Comparison of ENCODE assay signal across 19 cellular contexts in the genomic region with DNA sequence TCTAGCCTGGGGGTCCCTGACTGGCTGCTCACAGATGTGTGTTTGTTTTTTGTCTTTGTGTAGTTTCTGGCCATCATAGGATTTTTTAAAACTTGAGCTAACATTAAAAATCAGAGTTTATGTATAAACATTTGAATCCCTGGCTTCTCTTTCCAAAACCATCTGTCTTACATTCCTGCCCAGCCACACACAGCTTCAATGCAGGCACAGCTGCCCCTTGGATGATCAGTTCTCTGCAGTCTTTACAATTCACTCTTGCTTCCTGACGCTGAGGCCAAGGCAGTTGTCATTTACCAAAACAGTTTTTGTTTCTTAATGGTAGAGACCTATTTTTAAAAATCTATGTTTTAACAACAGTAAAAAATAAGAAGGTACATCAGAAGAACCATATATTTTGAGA.
DNase-seq lines count a peak whose midpoint lies in the region; ATAC-seq and TF ChIP-seq lines count a peak whose summit lies in the region.
"Had no signal": no experiment of that assay in that cellular context is flagged by ENCODE, and none has a peak within 500 bp of the region (broad histone marks: within the 10 kb centered on the region; RNA-seq: fewer than 3 reads in every experiment).

No MANE protein-coding gene starts in this region.

- H4K8ac ChIP-seq in IMR-90 (ENCODE audit: low read depth in 2 of 2, low read length in 2 of 2) (no peak overlapping the region), H9 (replicated peaks; ENCODE audit: insufficient read length, low read depth, low read length) (no peak overlapping the region)

- H3K9me1 ChIP-seq in IMR-90 (ENCODE audit: insufficient read depth, low read length), result no peaks in the 10 kb centered on the region

- no peak overlapping the region for H3K4ac ChIP-seq in IMR-90 (ENCODE audit: low read depth, low read length)
- no peak overlapping the region for H3K4ac ChIP-seq in H9 (ENCODE audit: low read depth, low read length)

- H3K4me1 Mint-ChIP-seq in brain (peaks cover 31% of the 10 kb centered on the region), H9 (no peaks in the 10 kb centered on the region)

- H3K9me3 Mint-ChIP-seq in brain (peaks cover 0 to 14% (median 7%) of the 10 kb centered on the region in 5 experiments), H9 (peaks cover 20 to 22% of the 10 kb centered on the region in 2 experiments)

- no peak overlapping the region for H2BK12ac ChIP-seq in H9 (ENCODE audit: insufficient read length, low read depth, low read length)

- in situ Hi-C loops in IMR-90 (cut with MboI; ENCODE audit: low sequenced_read_pairs), result no loop called here

- no peaks in the 10 kb centered on the region for H3K79me2 ChIP-seq in H9 (ENCODE audit: insufficient read depth, low read length)

- H3K27ac ChIP-seq in IMR-90 (ENCODE audit: insufficient read depth, low read length) (no peak overlapping the region), H9 (ENCODE audit: insufficient read length, low read depth, low read length) (no peak overlapping the region)
- H3K27ac ChIP-seq: GM23248, PC-9, SJCRH30 had no signal

- H3K4me3 Mint-ChIP-seq in brain (no peak overlapping the region), H9 (no peak overlapping the region)
- H3K4me3 Mint-ChIP-seq: CD4-positive, alpha-beta T cell had no signal

- H3T11ph ChIP-seq in H9 (ENCODE audit: low read length), result no peak overlapping the region

- no peaks in the 10 kb centered on the region for H3K36me3 Mint-ChIP-seq in brain
- peaks cover 10 to 25% (median 15%) of the 10 kb centered on the region in 3 experiments for H3K36me3 Mint-ChIP-seq in H9 (ENCODE audit: insufficient read depth in 1 of 3, low read depth in 3 of 3)

- POLR2A ChIA-PET in IMR-90 (lab: Charles Lee; ENCODE audit: unreplicated experiment), result no interaction called here

- H3K27me3 ChIP-seq in IMR-90 (ENCODE audit: control insufficient read depth, insufficient read depth, low read length), result no peaks in the 10 kb centered on the region
- H3K27me3 ChIP-seq in H9 (ENCODE audit: insufficient read depth, low read length), result no peaks in the 10 kb centered on the region
- H3K27me3 ChIP-seq: SJCRH30 had no signal

- no peaks in the 10 kb centered on the region for H3K23me2 ChIP-seq in H9 (ENCODE audit: insufficient read length, low read depth, low read length, poor library complexity, severe bottlenecking)

- H2AK9ac ChIP-seq in IMR-90 (replicated peaks; ENCODE audit: low read depth, low read length, poor library complexity), result no peak overlapping the region

- H3K23ac ChIP-seq in IMR-90 (ENCODE audit: low read depth, low read length), result no peak overlapping the region
- no peak overlapping the region for H3K23ac ChIP-seq in H9 (ENCODE audit: insufficient read length, low read depth, low read length)

- no peak overlapping the region for H3K4me3 ChIP-seq in IMR-90 (ENCODE audit: insufficient read depth, low read depth, low read length)
- H3K4me3 ChIP-seq: GM23248, PC-9, SJCRH30 had no signal

- H3K9ac ChIP-seq in IMR-90 (ENCODE audit: low read depth, low read length) (no peak overlapping the region), H9 (ENCODE audit: extremely low read depth, insufficient read length, low read length) (no peak overlapping the region)
- H3K9ac ChIP-seq: GM23248 had no signal

- H2BK15ac ChIP-seq in IMR-90 (ENCODE audit: low read depth, low read length), result no peak overlapping the region
- no peak overlapping the region for H2BK15ac ChIP-seq in H9 (ENCODE audit: low read depth, low read length)

- H3K36me3 ChIP-seq in IMR-90 (ENCODE audit: control insufficient read depth, insufficient read depth, low read length), result no peaks in the 10 kb centered on the region
- H3K36me3 ChIP-seq: SJCRH30 had no signal

- TF ChIP-seq CTCF in IMR-90 (conservative IDR thresholded peaks at IDR 0.05; ENCODE audit: low read depth, low read length) (no peak), brain (conservative IDR thresholded peaks at IDR 0.05) (no peak), H9 (conservative IDR thresholded peaks at IDR 0.05) (no peak)

- H4K91ac ChIP-seq in IMR-90 (ENCODE audit: insufficient read depth, low read depth, low read length) (no peak overlapping the region), H9 (ENCODE audit: insufficient read length, low read depth, low read length) (no peak overlapping the region)

- no TSS peak for BruUV-seq in IMR-90 (replicated peaks; lab: Mats Ljungman, UMichigan)

- no CpG with 5 or more reads among the region's 1 CpG for WGBS in IMR-90 (ENCODE audit: extremely low coverage in 2 of 2, insufficient read length in 1 of 2), 2 experiments
- WGBS in H9 (ENCODE audit: extremely low coverage, insufficient read length, low lambda C conversion rate), result no CpG with 5 or more reads among the region's 1 CpG

- no peak overlapping the region for H3K4me2 ChIP-seq in IMR-90 (ENCODE audit: low read depth, low read length)
- no peak overlapping the region for H3K4me2 ChIP-seq in H9 (ENCODE audit: insufficient read depth, insufficient read length, low read length)
- H3K4me2 ChIP-seq: PC-9 had no signal

- H3K27me3 Mint-ChIP-seq in brain (peaks cover 3% of the 10 kb centered on the region), H9 (ENCODE audit: low read depth) (no peaks in the 10 kb centered on the region; the same call in 1 of the 2 replicates)
- H3K27me3 Mint-ChIP-seq: CD4-positive, alpha-beta T cell had no signal

- DNase-seq in IMR-90, result no peak
- peak; percentile 83 for DNase-seq in myocyte (ENCODE audit: low read depth)
- DNase-seq in NCI-H526 treated with DMSO at 0.1 percent for 48 hours (lab: John Stamatoyannopoulos, UW), result no peak
- DNase-seq in NCI-H187 treated with DMSO at 0.1 percent for 48 hours (lab: John Stamatoyannopoulos, UW), result no peak
- no peak for DNase-seq in NCI-H1092 treated with DMSO at 0.1 percent for 48 hours (lab: John Stamatoyannopoulos, UW)
- DNase-seq in H9, result no peak
- DNase-seq: ACHN; Caco-2; CD4-positive, alpha-beta T cell; GDM1; GM23248; NCI-H2029; NCI-H345; NCI-H524 treated with DMSO at 0.1 percent for 48 hours; PC-9; SJCRH30; SW 1271 had no signal

- no peak overlapping the region for H3K18ac ChIP-seq in IMR-90 (ENCODE audit: low read depth, low read length)
- H3K18ac ChIP-seq in H9 (ENCODE audit: insufficient read length, low read depth, low read length), result no peak overlapping the region

- no peak overlapping the region for H2AFZ ChIP-seq in IMR-90 (replicated peaks; ENCODE audit: low read length, poor library complexity)
- no peak overlapping the region for H2AFZ ChIP-seq in H9 (ENCODE audit: low read length)
- H2AFZ ChIP-seq: GM23248, PC-9 had no signal

- CTCF ChIA-PET in IMR-90 (lab: Yijun Ruan, JAX), result no interaction called here

- intact Hi-C loops in IMR-90 (cut with micrococcal nuclease), result no loop called here

- H3K9me3 ChIP-seq in IMR-90 (ENCODE audit: control insufficient read depth, insufficient read depth, low read length) (no peaks in the 10 kb centered on the region), H9 (ENCODE audit: control insufficient read depth, low read depth, low read length) (peaks cover 10% of the 10 kb centered on the region)
- H3K9me3 ChIP-seq: Caco-2, SJCRH30 had no signal

- no peak overlapping the region for H2AK5ac ChIP-seq in IMR-90 (ENCODE audit: low read depth, low read length)
- H2AK5ac ChIP-seq in H9 (ENCODE audit: insufficient read length, low read length), result no peak overlapping the region

- H3K4me1 ChIP-seq in IMR-90 (ENCODE audit: control insufficient read depth, insufficient read depth, low read length) (no peaks in the 10 kb centered on the region), H9 (ENCODE audit: insufficient read depth, low read length) (no peaks in the 10 kb centered on the region)
- H3K4me1 ChIP-seq: Caco-2, SJCRH30 had no signal

- no peak overlapping the region for H2BK5ac ChIP-seq in IMR-90 (ENCODE audit: low read depth, low read length, poor library complexity, severe bottlenecking)
- no peak overlapping the region for H2BK5ac ChIP-seq in H9 (ENCODE audit: insufficient read length, low read length)

- no peaks in the 10 kb centered on the region for H4K20me1 ChIP-seq in IMR-90 (ENCODE audit: insufficient read depth, low read length)
- H4K20me1 ChIP-seq in H9 (ENCODE audit: control insufficient read depth, insufficient read depth, insufficient read length), result no peaks in the 10 kb centered on the region

- dilution Hi-C loops in IMR-90 (cut with HindIII; ENCODE audit: low sequenced_read_pairs, unreplicated experiment), result no loop called here

- H3K79me1 ChIP-seq in IMR-90 (ENCODE audit: low read depth in 1 of 2, low read length in 2 of 2) (no peaks in the 10 kb centered on the region), H9 (ENCODE audit: insufficient read depth, low read depth, low read length, poor library complexity, severe bottlenecking) (no peaks in the 10 kb centered on the region)

- H4K5ac ChIP-seq in IMR-90 (ENCODE audit: low read depth, low read length), result no peak overlapping the region
- no peak overlapping the region for H4K5ac ChIP-seq in H9 (ENCODE audit: insufficient read length, low read depth, low read length)

- peak; percentile 40; the same call in 1 of the 2 replicates for ATAC-seq in IMR-90 (ENCODE audit: low read depth)
- ATAC-seq: HCT116 had no signal

- H2BK120ac ChIP-seq in IMR-90 (ENCODE audit: low read depth, low read length) (no peak overlapping the region), H9 (ENCODE audit: low read depth, low read length, poor library complexity, severe bottlenecking) (no peak overlapping the region)

- H2BK20ac ChIP-seq in IMR-90 (ENCODE audit: low read depth, low read length), result no peak overlapping the region
- no peak overlapping the region for H2BK20ac ChIP-seq in H9 (ENCODE audit: low read depth, low read length, poor library complexity, severe bottlenecking)

- H3K56ac ChIP-seq in IMR-90 (ENCODE audit: extremely low read depth, insufficient read depth, low read length) (no peak overlapping the region), H9 (ENCODE audit: insufficient read length, low read depth, low read length) (no peak overlapping the region)

- no peak for TF ChIP-seq RAD21 in IMR-90 (IDR thresholded peaks at IDR 0.05; ENCODE audit: low read length)

- H3K14ac ChIP-seq in IMR-90 (replicated peaks; ENCODE audit: low read depth, low read length) (no peak overlapping the region), H9 (ENCODE audit: insufficient read depth, low read length) (no peak overlapping the region)

- H3K27ac Mint-ChIP-seq in brain, result peak overlapping the region in 4 of 5 experiments; percentile 22 to 82 (median 52)
- no peak overlapping the region for H3K27ac Mint-ChIP-seq in H9
- H3K27ac Mint-ChIP-seq: CD4-positive, alpha-beta T cell had no signal

- no peak for TF ChIP-seq POLR2A in IMR-90 (IDR thresholded peaks at IDR 0.05; ENCODE audit: low read depth, low read length)

TF ChIP-seq in IMR-90, 13 proteins besides CTCF, POLR2A, EP300 and RAD21 (continues in another document):
- TF ChIP-seq CHD1 (IDR thresholded peaks at IDR 0.05; ENCODE audit: low read depth, low read length), result no peak
- TF ChIP-seq, protein P1, sequence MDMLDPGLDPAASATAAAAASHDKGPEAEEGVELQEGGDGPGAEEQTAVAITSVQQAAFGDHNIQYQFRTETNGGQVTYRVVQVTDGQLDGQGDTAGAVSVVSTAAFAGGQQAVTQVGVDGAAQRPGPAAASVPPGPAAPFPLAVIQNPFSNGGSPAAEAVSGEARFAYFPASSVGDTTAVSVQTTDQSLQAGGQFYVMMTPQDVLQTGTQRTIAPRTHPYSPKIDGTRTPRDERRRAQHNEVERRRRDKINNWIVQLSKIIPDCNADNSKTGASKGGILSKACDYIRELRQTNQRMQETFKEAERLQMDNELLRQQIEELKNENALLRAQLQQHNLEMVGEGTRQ (IDR thresholded peaks at IDR 0.05; ENCODE audit: low read depth, low read length), result no peak

Comparison
In these comparisons a context has a peak if more than half of its experiments do, and no peak if none do; other contexts are left out.
1. H3K27ac Mint-ChIP-seq: peak in brain (4 of 5); none in H9 (0 of 3).